In genomic region chr1:162018418-162018817, GRCh38 we compare ENCODE assay signal across 16 cellular contexts. TPM values are rescaled to one million over a fixed set of nuclear protein-coding genes. Genes with fewer than 3 reads are reported as not detected.
"Had no signal": no experiment of that assay in that cellular context is flagged by ENCODE, and none has a peak within 500 bp of the region (broad histone marks: within the 10 kb centered on the region; RNA-seq: fewer than 3 reads in every experiment).

No MANE protein-coding gene starts in this region.

- DNase-seq: activated CD4-positive, alpha-beta memory T cell treated with anti-CD3 and anti-CD28 coated beads, Interleukin-2, amount 10 ng/mL, durations not matched to agents 7 days and 5 days; activated CD4-positive, alpha-beta T cell treated with anti-CD3 and anti-CD28 coated beads, Interleukin-2, amount 10 ng/mL, durations not matched to agents 24 days and 14 days; activated effector memory CD4-positive, alpha-beta T cell treated with Interleukin-2 at 50 U/mL for 16 hours; activated naive CD4-positive, alpha-beta T cell treated with anti-CD3 and anti-CD28 coated beads for 36 hours; activated naive CD8-positive, alpha-beta T cell treated with anti-CD3 and anti-CD28 coated beads, Interleukin-2, amount 10 ng/mL, durations not matched to agents 7 days and 5 days; activated T-cell treated with anti-CD3 and anti-CD28 coated beads, Interleukin-2, amount 50 U/mL, for 72 hours; central memory CD4-positive, alpha-beta T cell; effector memory CD8-positive, alpha-beta T cell; hippocampal formation; mesenchymal stem cell; nephron progenitor cell; stimulated activated CD4-positive, alpha-beta T cell treated with anti-CD3 and anti-CD28 coated beads, Interleukin-15, amount 100 ng/mL, for 24 hours had no signal

- H3K4me3 ChIP-seq: smooth muscle cell, upper lobe of left lung had no signal

- ATAC-seq: activated T-cell treated with anti-CD3 and anti-CD28 coated beads, Interleukin-2, amount 50 U/mL, for 72 hours; effector memory CD8-positive, alpha-beta T cell; stimulated activated memory B cell treated with anti-CD40 and anti-IgM and Interleukin-4, amounts not matched to agents 10 μg/mL and 1 μg/mL and 100 μg/mL, for 72 hours had no signal

- H3K27ac ChIP-seq: upper lobe of left lung had no signal

- H3K4me2 ChIP-seq: smooth muscle cell had no signal

- H3K36me3 ChIP-seq: upper lobe of left lung had no signal

RNA-seq across cellular contexts. Expression of gene OLFML2B, which starts 5.3 kb away (rescaled TPM):
- total RNA-seq: activated CD4-positive, alpha-beta memory T cell treated with anti-CD3 and anti-CD28 coated beads, Interleukin-2, amount 10 ng/mL, durations not matched to agents 7 days and 5 days; activated CD4-positive, alpha-beta T cell treated with anti-CD3 and anti-CD28 coated beads, Interleukin-2, amount 10 ng/mL, durations not matched to agents 24 days and 14 days; activated T-cell treated with anti-CD3 and anti-CD28 coated beads, Interleukin-2, amount 50 U/mL, for 72 hours; T-helper 2 cell treated with Interferon-gamma antibody and Interleukin-4, amounts not matched to agents 100 ng/mL and 5 ng/mL, for 36 hours had no signal

RNA-seq across cellular contexts. Expression of gene NOS1AP, which starts 51.1 kb away (rescaled TPM):
- total RNA-seq: activated CD4-positive, alpha-beta T cell treated with anti-CD3 and anti-CD28 coated beads, Interleukin-2, amount 10 ng/mL, durations not matched to agents 24 days and 14 days; activated naive CD8-positive, alpha-beta T cell treated with anti-CD3 and anti-CD28 coated beads, Interleukin-2, amount 10 ng/mL, durations not matched to agents 7 days and 5 days; T-helper 2 cell treated with Interferon-gamma antibody and Interleukin-4, amounts not matched to agents 100 ng/mL and 5 ng/mL, for 36 hours had no signal
